1 cellular context compared by ENCODE assay signal in the genomic region with DNA sequence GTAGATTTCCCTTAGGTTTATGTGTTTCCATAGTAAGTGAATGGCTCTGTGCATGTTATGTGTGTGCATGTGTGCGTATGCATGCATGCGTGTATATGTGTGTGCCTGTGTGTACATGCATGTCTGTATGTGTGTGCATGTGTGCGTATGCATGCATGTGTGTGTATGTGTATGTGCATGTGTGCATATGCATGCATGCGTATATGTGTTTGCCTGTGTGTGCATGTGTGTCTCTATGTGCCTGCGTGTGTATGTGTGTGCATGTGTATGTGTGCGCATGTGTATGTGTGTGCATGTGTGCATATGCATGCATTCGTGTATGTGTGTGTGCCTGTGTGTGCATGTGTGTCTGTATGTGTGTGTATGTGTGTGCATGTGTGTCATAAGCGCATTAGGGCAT.
TF ChIP-seq lines count a peak whose summit lies in the region.

No MANE protein-coding gene starts in this region.

TF ChIP-seq in GM23338, 12 proteins besides CTCF, POLR2A, EP300 and RAD21 (continued from another document):
- TF ChIP-seq, protein P1, sequence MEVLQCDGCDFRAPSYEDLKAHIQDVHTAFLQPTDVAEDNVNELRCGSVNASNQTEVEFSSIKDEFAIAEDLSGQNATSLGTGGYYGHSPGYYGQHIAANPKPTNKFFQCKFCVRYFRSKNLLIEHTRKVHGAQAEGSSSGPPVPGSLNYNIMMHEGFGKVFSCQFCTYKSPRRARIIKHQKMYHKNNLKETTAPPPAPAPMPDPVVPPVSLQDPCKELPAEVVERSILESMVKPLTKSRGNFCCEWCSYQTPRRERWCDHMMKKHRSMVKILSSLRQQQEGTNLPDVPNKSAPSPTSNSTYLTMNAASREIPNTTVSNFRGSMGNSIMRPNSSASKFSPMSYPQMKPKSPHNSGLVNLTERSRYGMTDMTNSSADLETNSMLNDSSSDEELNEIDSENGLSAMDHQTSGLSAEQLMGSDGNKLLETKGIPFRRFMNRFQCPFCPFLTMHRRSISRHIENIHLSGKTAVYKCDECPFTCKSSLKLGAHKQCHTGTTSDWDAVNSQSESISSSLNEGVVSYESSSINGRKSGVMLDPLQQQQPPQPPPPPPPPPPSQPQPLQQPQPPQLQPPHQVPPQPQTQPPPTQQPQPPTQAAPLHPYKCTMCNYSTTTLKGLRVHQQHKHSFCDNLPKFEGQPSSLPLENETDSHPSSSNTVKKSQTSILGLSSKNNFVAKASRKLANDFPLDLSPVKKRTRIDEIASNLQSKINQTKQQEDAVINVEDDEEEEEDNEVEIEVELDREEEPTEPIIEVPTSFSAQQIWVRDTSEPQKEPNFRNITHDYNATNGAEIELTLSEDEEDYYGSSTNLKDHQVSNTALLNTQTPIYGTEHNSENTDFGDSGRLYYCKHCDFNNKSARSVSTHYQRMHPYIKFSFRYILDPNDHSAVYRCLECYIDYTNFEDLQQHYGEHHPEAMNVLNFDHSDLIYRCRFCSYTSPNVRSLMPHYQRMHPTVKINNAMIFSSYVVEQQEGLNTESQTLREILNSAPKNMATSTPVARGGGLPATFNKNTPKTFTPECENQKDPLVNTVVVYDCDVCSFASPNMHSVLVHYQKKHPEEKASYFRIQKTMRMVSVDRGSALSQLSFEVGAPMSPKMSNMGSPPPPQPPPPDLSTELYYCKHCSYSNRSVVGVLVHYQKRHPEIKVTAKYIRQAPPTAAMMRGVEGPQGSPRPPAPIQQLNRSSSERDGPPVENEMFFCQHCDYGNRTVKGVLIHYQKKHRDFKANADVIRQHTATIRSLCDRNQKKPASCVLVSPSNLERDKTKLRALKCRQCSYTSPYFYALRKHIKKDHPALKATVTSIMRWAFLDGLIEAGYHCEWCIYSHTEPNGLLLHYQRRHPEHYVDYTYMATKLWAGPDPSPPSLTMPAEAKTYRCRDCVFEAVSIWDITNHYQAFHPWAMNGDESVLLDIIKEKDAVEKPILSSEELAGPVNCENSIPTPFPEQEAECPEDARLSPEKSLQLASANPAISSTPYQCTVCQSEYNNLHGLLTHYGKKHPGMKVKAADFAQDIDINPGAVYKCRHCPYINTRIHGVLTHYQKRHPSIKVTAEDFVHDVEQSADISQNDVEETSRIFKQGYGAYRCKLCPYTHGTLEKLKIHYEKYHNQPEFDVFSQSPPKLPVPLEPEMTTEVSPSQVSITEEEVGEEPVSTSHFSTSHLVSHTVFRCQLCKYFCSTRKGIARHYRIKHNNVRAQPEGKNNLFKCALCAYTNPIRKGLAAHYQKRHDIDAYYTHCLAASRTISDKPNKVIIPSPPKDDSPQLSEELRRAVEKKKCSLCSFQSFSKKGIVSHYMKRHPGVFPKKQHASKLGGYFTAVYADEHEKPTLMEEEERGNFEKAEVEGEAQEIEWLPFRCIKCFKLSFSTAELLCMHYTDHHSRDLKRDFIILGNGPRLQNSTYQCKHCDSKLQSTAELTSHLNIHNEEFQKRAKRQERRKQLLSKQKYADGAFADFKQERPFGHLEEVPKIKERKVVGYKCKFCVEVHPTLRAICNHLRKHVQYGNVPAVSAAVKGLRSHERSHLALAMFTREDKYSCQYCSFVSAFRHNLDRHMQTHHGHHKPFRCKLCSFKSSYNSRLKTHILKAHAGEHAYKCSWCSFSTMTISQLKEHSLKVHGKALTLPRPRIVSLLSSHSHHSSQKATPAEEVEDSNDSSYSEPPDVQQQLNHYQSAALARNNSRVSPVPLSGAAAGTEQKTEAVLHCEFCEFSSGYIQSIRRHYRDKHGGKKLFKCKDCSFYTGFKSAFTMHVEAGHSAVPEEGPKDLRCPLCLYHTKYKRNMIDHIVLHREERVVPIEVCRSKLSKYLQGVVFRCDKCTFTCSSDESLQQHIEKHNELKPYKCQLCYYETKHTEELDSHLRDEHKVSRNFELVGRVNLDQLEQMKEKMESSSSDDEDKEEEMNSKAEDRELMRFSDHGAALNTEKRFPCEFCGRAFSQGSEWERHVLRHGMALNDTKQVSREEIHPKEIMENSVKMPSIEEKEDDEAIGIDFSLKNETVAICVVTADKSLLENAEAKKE (CRISPR knock-in tag; IDR thresholded peaks at IDR 0.05): no peak
- no peak for TF ChIP-seq ZNF331 (CRISPR knock-in tag; IDR thresholded peaks at IDR 0.05; ENCODE audit: low read depth)
- TF ChIP-seq STAT1 (IDR thresholded peaks at IDR 0.05; ENCODE audit: unreplicated experiment): no peak
- TF ChIP-seq JUNB (IDR thresholded peaks at IDR 0.05; ENCODE audit: unreplicated experiment): no peak
- TF ChIP-seq EZH2 (IDR thresholded peaks at IDR 0.05; ENCODE audit: low read depth, unreplicated experiment): no peak
- no peak for TF ChIP-seq ZNF114 (CRISPR knock-in tag; IDR thresholded peaks at IDR 0.05)
- no peak for TF ChIP-seq CREB1 (CRISPR knock-in tag; IDR thresholded peaks at IDR 0.05; ENCODE audit: low read depth)
- TF ChIP-seq POLR2AphosphoS5 (IDR thresholded peaks at IDR 0.05; ENCODE audit: low read depth): no peak
- no peak for TF ChIP-seq NANOG (IDR thresholded peaks at IDR 0.05; ENCODE audit: borderline replicate concordance)
- TF ChIP-seq, protein P2, sequence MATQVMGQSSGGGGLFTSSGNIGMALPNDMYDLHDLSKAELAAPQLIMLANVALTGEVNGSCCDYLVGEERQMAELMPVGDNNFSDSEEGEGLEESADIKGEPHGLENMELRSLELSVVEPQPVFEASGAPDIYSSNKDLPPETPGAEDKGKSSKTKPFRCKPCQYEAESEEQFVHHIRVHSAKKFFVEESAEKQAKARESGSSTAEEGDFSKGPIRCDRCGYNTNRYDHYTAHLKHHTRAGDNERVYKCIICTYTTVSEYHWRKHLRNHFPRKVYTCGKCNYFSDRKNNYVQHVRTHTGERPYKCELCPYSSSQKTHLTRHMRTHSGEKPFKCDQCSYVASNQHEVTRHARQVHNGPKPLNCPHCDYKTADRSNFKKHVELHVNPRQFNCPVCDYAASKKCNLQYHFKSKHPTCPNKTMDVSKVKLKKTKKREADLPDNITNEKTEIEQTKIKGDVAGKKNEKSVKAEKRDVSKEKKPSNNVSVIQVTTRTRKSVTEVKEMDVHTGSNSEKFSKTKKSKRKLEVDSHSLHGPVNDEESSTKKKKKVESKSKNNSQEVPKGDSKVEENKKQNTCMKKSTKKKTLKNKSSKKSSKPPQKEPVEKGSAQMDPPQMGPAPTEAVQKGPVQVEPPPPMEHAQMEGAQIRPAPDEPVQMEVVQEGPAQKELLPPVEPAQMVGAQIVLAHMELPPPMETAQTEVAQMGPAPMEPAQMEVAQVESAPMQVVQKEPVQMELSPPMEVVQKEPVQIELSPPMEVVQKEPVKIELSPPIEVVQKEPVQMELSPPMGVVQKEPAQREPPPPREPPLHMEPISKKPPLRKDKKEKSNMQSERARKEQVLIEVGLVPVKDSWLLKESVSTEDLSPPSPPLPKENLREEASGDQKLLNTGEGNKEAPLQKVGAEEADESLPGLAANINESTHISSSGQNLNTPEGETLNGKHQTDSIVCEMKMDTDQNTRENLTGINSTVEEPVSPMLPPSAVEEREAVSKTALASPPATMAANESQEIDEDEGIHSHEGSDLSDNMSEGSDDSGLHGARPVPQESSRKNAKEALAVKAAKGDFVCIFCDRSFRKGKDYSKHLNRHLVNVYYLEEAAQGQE (IDR thresholded peaks at IDR 0.05; ENCODE audit: unreplicated experiment): no peak
- TF ChIP-seq, protein P3, sequence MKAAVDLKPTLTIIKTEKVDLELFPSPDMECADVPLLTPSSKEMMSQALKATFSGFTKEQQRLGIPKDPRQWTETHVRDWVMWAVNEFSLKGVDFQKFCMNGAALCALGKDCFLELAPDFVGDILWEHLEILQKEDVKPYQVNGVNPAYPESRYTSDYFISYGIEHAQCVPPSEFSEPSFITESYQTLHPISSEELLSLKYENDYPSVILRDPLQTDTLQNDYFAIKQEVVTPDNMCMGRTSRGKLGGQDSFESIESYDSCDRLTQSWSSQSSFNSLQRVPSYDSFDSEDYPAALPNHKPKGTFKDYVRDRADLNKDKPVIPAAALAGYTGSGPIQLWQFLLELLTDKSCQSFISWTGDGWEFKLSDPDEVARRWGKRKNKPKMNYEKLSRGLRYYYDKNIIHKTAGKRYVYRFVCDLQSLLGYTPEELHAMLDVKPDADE (IDR thresholded peaks at IDR 0.05): no peak
TF ChIP-seq in GM23338: peak in this region for 0.
